Comparison of ENCODE assay signal across 10 cellular contexts in the genomic region with DNA sequence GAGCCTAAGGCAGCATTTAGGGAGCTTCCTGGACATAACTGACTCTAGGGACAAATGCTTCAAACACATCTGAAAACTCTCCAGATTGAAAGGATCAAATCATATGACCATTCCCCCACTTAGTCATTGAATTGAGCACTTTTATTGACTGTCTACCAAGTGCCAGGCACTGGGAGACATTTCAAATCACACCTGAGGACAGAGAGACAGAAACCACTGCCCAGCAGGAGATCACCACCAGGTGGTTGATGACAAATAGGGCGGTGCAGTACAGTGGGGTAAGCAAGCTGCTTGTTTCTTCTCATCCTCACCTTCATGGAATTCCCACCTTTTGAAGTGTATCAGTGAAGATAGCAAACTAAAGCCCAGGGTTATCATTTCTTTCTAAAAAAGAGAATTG.
A peak's percentile ranks its signal among the peaks of the same experiment; 100 is the strongest.
DNase-seq lines count a peak whose midpoint lies in the region; ATAC-seq and TF ChIP-seq lines count a peak whose summit lies in the region.
"Had no signal": no experiment of that assay in that cellular context is flagged by ENCODE, and none has a peak within 500 bp of the region (broad histone marks: within the 10 kb centered on the region; RNA-seq: fewer than 3 reads in every experiment).

No MANE protein-coding gene starts in this region.

- DNase-seq in NCI-H1436 treated with DMSO at 0.1 percent for 48 hours (lab: John Stamatoyannopoulos, UW), result peak; percentile 29
- no peak for DNase-seq in NCI-H1436 (lab: John Stamatoyannopoulos, UW)
- DNase-seq in NCI-H2107 (lab: John Stamatoyannopoulos, UW), result peak; percentile 60
- DNase-seq in activated naive CD8-positive, alpha-beta T cell treated with anti-CD3 and anti-CD28 coated beads, Interleukin-2, amount 50 U/mL, for 24 hours, result no peak
- DNase-seq in posterior cingulate gyrus, result no peak
- no peak for DNase-seq in stimulated activated CD4-positive, alpha-beta T cell treated with anti-CD3 and anti-CD28 coated beads, Interleukin-2, amount 100 ng/mL, for 48 hours
- DNase-seq in HEK293T (ENCODE audit: extremely low spot score), result no peak
- DNase-seq: hippocampal formation, occipital lobe had no signal

- H3K4me1 Mint-ChIP-seq in activated naive CD8-positive, alpha-beta T cell treated with anti-CD3 and anti-CD28 coated beads, Interleukin-2, amount 50 U/mL, for 24 hours, result peaks cover 93% of the 10 kb centered on the region

- peak overlapping the region; percentile 56 for H3K27ac Mint-ChIP-seq in activated naive CD8-positive, alpha-beta T cell treated with anti-CD3 and anti-CD28 coated beads, Interleukin-2, amount 50 U/mL, for 24 hours

- POLR2A ChIA-PET in HEK293T (lab: Yijun Ruan, JAX), result interaction anchor here (1.2 to 1.3 kb wide), 2 partner anchors 8 to 18 kb away, joined by 3 to 4 read pairs; no protein-coding TSS in a partner anchor

- no peaks in the 10 kb centered on the region for H3K36me3 Mint-ChIP-seq in activated naive CD8-positive, alpha-beta T cell treated with anti-CD3 and anti-CD28 coated beads, Interleukin-2, amount 50 U/mL, for 24 hours (ENCODE audit: low read depth)

- intact Hi-C loops in posterior cingulate gyrus (cut with DNase I), result no loop called here

- H3K27ac ChIP-seq in skin epidermis, result peak overlapping the region in 14 of 21 experiments; percentile 27 to 97 (median 76)

- H3K9me3 Mint-ChIP-seq in activated naive CD8-positive, alpha-beta T cell treated with anti-CD3 and anti-CD28 coated beads, Interleukin-2, amount 50 U/mL, for 24 hours, result no peaks in the 10 kb centered on the region

- ATAC-seq in activated naive CD8-positive, alpha-beta T cell treated with anti-CD3 and anti-CD28 coated beads, Interleukin-2, amount 50 U/mL, for 24 hours, result no peak

- H3K4me3 Mint-ChIP-seq in activated naive CD8-positive, alpha-beta T cell treated with anti-CD3 and anti-CD28 coated beads, Interleukin-2, amount 50 U/mL, for 24 hours, result peak overlapping the region; percentile 37

- CTCF ChIA-PET in HEK293T (lab: Yijun Ruan, JAX), result no interaction called here

- peaks cover 22% of the 10 kb centered on the region for H3K27me3 Mint-ChIP-seq in activated naive CD8-positive, alpha-beta T cell treated with anti-CD3 and anti-CD28 coated beads, Interleukin-2, amount 50 U/mL, for 24 hours

- no peak overlapping the region for H3K4me3 ChIP-seq in skin epidermis

TF ChIP-seq in HEK293T, 16 proteins besides CTCF, POLR2A, EP300 and RAD21:
- TF ChIP-seq NFRKB (IDR thresholded peaks at IDR 0.05), result no peak
- TF ChIP-seq FOXK2 (IDR thresholded peaks at IDR 0.05), result no peak
- TF ChIP-seq L3MBTL2 (conservative IDR thresholded peaks at IDR 0.05), result no peak
- no peak for TF ChIP-seq ZNF384 (IDR thresholded peaks at IDR 0.05)
- no peak for TF ChIP-seq SUZ12 (IDR thresholded peaks at IDR 0.05)
- TF ChIP-seq ARNT (IDR thresholded peaks at IDR 0.05), result no peak
TF ChIP-seq in HEK293T: peak in this region for 0.

Comparison
In these comparisons a context has a peak if more than half of its experiments do, and no peak if none do; other contexts are left out.
1. DNase-seq: peak in NCI-H1436 treated with DMSO at 0.1 percent for 48 hours (single experiment) and NCI-H2107 (single experiment); none in NCI-H1436 (single experiment), activated naive CD8-positive, alpha-beta T cell treated with anti-CD3 and anti-CD28 coated beads, Interleukin-2, amount 50 U/mL, for 24 hours (single experiment), posterior cingulate gyrus (0 of 10), stimulated activated CD4-positive, alpha-beta T cell treated with anti-CD3 and anti-CD28 coated beads, Interleukin-2, amount 100 ng/mL, for 48 hours (0 of 2) and HEK293T (single experiment).